Comparison of ENCODE assay signal across 32 cellular contexts in the genomic region with DNA sequence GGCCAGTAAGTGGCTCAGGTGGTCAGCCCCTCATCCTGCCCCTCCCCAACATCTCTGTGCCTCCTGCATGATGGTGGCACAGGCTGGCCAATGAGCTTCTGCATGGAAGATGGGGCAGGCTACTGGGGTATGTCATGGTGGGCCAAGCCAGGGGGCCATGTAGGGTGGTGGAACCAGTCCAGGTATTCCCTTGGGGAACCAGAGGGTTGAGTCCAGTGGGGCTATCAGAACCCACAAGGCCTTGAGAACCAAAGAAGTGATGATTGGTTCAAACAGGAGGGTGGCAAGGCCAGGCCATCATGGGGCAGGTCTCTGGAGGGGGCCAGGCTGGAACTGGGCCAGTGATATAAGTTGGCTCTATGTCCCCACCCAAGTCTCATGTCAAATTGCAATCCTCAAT. TPM values are rescaled to one million over a fixed set of nuclear protein-coding genes. Genes with fewer than 3 reads are reported as not detected.
"Had no signal": no experiment of that assay in that cellular context is flagged by ENCODE, and none has a peak within 500 bp of the region (broad histone marks: within the 10 kb centered on the region; RNA-seq: fewer than 3 reads in every experiment).

No MANE protein-coding gene starts in this region.

- H3K27ac Mint-ChIP-seq: activated CD4-positive, alpha-beta memory T cell treated with anti-CD3 and anti-CD28 coated beads, Interleukin-2, amount 10 ng/mL, durations not matched to agents 7 days and 5 days; activated naive CD4-positive, alpha-beta T cell treated with anti-CD3 and anti-CD28 coated beads, Interleukin-2, amount 10 ng/mL, durations not matched to agents 7 days and 5 days; activated naive CD8-positive, alpha-beta T cell; activated T-cell treated with anti-CD3 and anti-CD28 coated beads, Interleukin-2, amount 50 U/mL, for 24 hours; activated T-helper 2 cell treated with anti-CD3 and anti-CD28 coated beads, Interferon-gamma antibody, Interleukin-2, Interleukin-4, amounts not matched to agents 10 μg/mL and 5 μg/mL and 100 μg/mL, durations not matched to agents 14 hours and 24 hours and 36 hours; T-helper 1 cell treated with Interleukin-12 subunit alpha and Interleukin-12 subunit beta and Interleukin-4 antibody, amounts not matched to agents 30 μg/mL and 1 μg/mL, for 36 hours; T-helper 2 cell treated with Interferon-gamma antibody and Interleukin-4, amounts not matched to agents 5 μg/mL and 100 μg/mL, for 36 hours had no signal

- H3K4me2 ChIP-seq: SK-N-SH had no signal

- DNase-seq: activated CD4-positive, alpha-beta memory T cell treated with anti-CD3 and anti-CD28 coated beads, Interleukin-2, amount 10 ng/mL, durations not matched to agents 7 days and 5 days; activated CD4-positive, alpha-beta T cell treated with anti-CD3 and anti-CD28 coated beads, Interleukin-2, amount 50 U/mL, for 1 hour; activated naive CD4-positive, alpha-beta T cell treated with anti-CD3 and anti-CD28 coated beads, Interleukin-2, amount 10 ng/mL, durations not matched to agents 7 days and 5 days; activated T-cell treated with anti-CD3 and anti-CD28 coated beads, Interleukin-2, amount 50 U/mL, for 24 hours; amniotic stem cell; aorta; brain microvascular endothelial cell; central memory CD4-positive, alpha-beta T cell; Kasumi-1; KG1; MG63; NCI-H1048; NCI-H1105 treated with DMSO at 0.1 percent for 48 hours; NCI-H1436; NCI-H1694; NCI-H1930; NCI-H2081 treated with DMSO at 0.1 percent for 48 hours; NCI-H226; NCI-H446 treated with DMSO at 0.1 percent for 48 hours; NCI-H524; NK-92 treated with Interleukin-12 subunit alpha and Interleukin-12 subunit beta, amount 100 ng/mL, for 24 hours; PC-3; Peyer's patch; RPMI8226; SHP77 treated with DMSO at 0.1 percent for 48 hours; SK-N-SH had no signal

- H3K4me3 Mint-ChIP-seq: activated CD4-positive, alpha-beta memory T cell treated with anti-CD3 and anti-CD28 coated beads, Interleukin-2, amount 10 ng/mL, durations not matched to agents 7 days and 5 days; activated naive CD4-positive, alpha-beta T cell treated with anti-CD3 and anti-CD28 coated beads, Interleukin-2, amount 10 ng/mL, durations not matched to agents 7 days and 5 days; activated naive CD8-positive, alpha-beta T cell; activated T-cell treated with anti-CD3 and anti-CD28 coated beads, Interleukin-2, amount 50 U/mL, for 24 hours; T-helper 1 cell treated with Interleukin-12 subunit alpha and Interleukin-12 subunit beta and Interleukin-4 antibody, amounts not matched to agents 30 μg/mL and 1 μg/mL, for 36 hours; T-helper 2 cell treated with Interferon-gamma antibody and Interleukin-4, amounts not matched to agents 5 μg/mL and 100 μg/mL, for 36 hours had no signal

- H3K4me1 ChIP-seq: Peyer's patch, SJSA1 had no signal

- H3K9me3 ChIP-seq: SJSA1, SK-N-SH had no signal

- H3K9ac ChIP-seq: SK-N-SH had no signal

- ATAC-seq: PC-3 had no signal

- H3K9me3 Mint-ChIP-seq: activated T-helper 2 cell treated with anti-CD3 and anti-CD28 coated beads, Interferon-gamma antibody, Interleukin-2, Interleukin-4, amounts not matched to agents 10 μg/mL and 5 μg/mL and 100 μg/mL, durations not matched to agents 14 hours and 24 hours and 36 hours had no signal

- H3K36me3 Mint-ChIP-seq: activated naive CD4-positive, alpha-beta T cell treated with anti-CD3 and anti-CD28 coated beads, Interleukin-2, amount 10 ng/mL, durations not matched to agents 7 days and 5 days had no signal

- H3K27me3 ChIP-seq: brain microvascular endothelial cell, MG63, Peyer's patch had no signal

- H3K27ac ChIP-seq: brain microvascular endothelial cell, Peyer's patch, SJSA1 had no signal

- H3K4me1 Mint-ChIP-seq: activated CD4-positive, alpha-beta memory T cell treated with anti-CD3 and anti-CD28 coated beads, Interleukin-2, amount 10 ng/mL, durations not matched to agents 7 days and 5 days; activated naive CD4-positive, alpha-beta T cell treated with anti-CD3 and anti-CD28 coated beads, Interleukin-2, amount 10 ng/mL, durations not matched to agents 7 days and 5 days had no signal

RNA-seq across cellular contexts. Expression of a gene that starts 18.8 kb away (rescaled TPM):
- total RNA-seq: activated CD4-positive, alpha-beta memory T cell treated with anti-CD3 and anti-CD28 coated beads, Interleukin-2, amount 10 ng/mL, durations not matched to agents 7 days and 5 days; activated CD8-positive, alpha-beta memory T cell treated with anti-CD3 and anti-CD28 coated beads for 36 hours; activated T-helper 2 cell treated with anti-CD3 and anti-CD28 coated beads, Interferon-gamma antibody, Interleukin-2, Interleukin-4, amounts not matched to agents 10 μg/mL and 5 μg/mL and 100 μg/mL, durations not matched to agents 14 hours and 24 hours and 36 hours; SJSA1 had no signal
